8 cellular contexts compared by ENCODE assay signal in the genomic region with DNA sequence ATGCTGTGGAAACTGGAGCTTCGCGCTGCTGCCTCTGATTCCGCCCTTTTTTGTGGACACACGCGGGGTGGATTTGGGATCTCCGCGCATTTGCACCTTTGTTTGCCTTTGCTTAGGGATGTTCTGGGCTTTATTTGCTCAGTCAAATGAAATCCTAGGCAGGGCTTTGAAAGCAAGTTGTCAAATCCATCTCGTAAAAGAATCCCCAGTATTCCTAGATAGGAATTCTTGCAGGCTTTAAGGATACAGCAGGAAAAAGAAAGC. TPM values are rescaled to one million over a fixed set of nuclear protein-coding genes. Genes with fewer than 3 reads are reported as not detected.
DNase-seq lines count a peak whose midpoint lies in the region; ATAC-seq lines count a peak whose summit lies in the region.

No MANE protein-coding gene starts in this region.

- H3K27me3 Mint-ChIP-seq in central memory CD8-positive, alpha-beta T cell: no peaks in the 10 kb centered on the region

- H3K27me3 ChIP-seq in ACC112 (ENCODE audit: insufficient read depth, low read length) (no peaks in the 10 kb centered on the region), muscle layer of duodenum (ENCODE audit: low read depth, low read length) (no peaks in the 10 kb centered on the region)

- H3K4me1 Mint-ChIP-seq in central memory CD8-positive, alpha-beta T cell: peaks cover 64% of the 10 kb centered on the region

- intact Hi-C loops in posterior vena cava (cut with DNase I): no loop called here

- DNase-seq in Jurkat, Clone E6-1 (ENCODE audit: low read depth, low spot score): no peak
- no peak for DNase-seq in central memory CD8-positive, alpha-beta T cell (ENCODE audit: low spot score in 2 of 2)
- no peak for DNase-seq in stimulated activated CD8-positive, alpha-beta memory T cell treated with anti-CD3 and anti-CD28 coated beads, Interleukin-4, amount 100 ng/mL, for 48 hours
- DNase-seq in posterior vena cava (ENCODE audit: low spot score): no peak
- no peak for DNase-seq in CD1c-positive myeloid dendritic cell (ENCODE audit: extremely low spot score)
- no peak for DNase-seq in NCI-H2196 (lab: John Stamatoyannopoulos, UW; ENCODE audit: unreplicated experiment)

- H3K4me3 ChIP-seq in ACC112 (ENCODE audit: low read depth, low read length): peak overlapping the region; percentile 85
- peak overlapping the region; percentile 83 for H3K4me3 ChIP-seq in Jurkat, Clone E6-1 (ENCODE audit: low read length)
- peak overlapping the region; percentile 84 to 92 for H3K4me3 ChIP-seq in muscle layer of duodenum (ENCODE audit: low read depth in 1 of 2, low read length in 2 of 2)

- peaks cover 68% of the 10 kb centered on the region for H3K79me2 ChIP-seq in ACC112 (ENCODE audit: control insufficient read depth, insufficient read depth, low read length, unreplicated experiment)

- H3K9me3 ChIP-seq in muscle layer of duodenum (ENCODE audit: control insufficient read depth in 1 of 2, low read length in 2 of 2): no peaks in the 10 kb centered on the region

- H3K36me3 ChIP-seq in ACC112 (ENCODE audit: insufficient read depth, low read length) (no peaks in the 10 kb centered on the region), muscle layer of duodenum (ENCODE audit: control insufficient read depth in 1 of 2, insufficient read depth in 2 of 2, low read length in 2 of 2) (peaks cover 0 to 4% of the 10 kb centered on the region in 2 donors)

- H2AFZ ChIP-seq in ACC112 (ENCODE audit: low read length, unreplicated experiment): peak overlapping the region; percentile 83

- H3K27ac Mint-ChIP-seq in central memory CD8-positive, alpha-beta T cell (ENCODE audit: low read depth): peak overlapping the region; percentile 96

- no peaks in the 10 kb centered on the region for H3K9me3 Mint-ChIP-seq in central memory CD8-positive, alpha-beta T cell

- H3K4me3 Mint-ChIP-seq in central memory CD8-positive, alpha-beta T cell: peak overlapping the region; percentile 91

- H3K4me1 ChIP-seq in ACC112 (ENCODE audit: control insufficient read depth, insufficient read depth, low read length, unreplicated experiment): peaks cover 18% of the 10 kb centered on the region
- peaks cover 10 to 18% of the 10 kb centered on the region in 2 donors for H3K4me1 ChIP-seq in muscle layer of duodenum (ENCODE audit: control insufficient read depth in 1 of 2, insufficient read depth in 2 of 2, low read length in 2 of 2)

- peak overlapping the region; percentile 92 for H3K27ac ChIP-seq in ACC112 (ENCODE audit: low read depth, low read length)
- H3K27ac ChIP-seq in muscle layer of duodenum (ENCODE audit: low read length): peak overlapping the region; percentile 99

- H3K36me3 Mint-ChIP-seq in central memory CD8-positive, alpha-beta T cell (ENCODE audit: insufficient read depth): peaks cover 19% of the 10 kb centered on the region

- ATAC-seq in central memory CD8-positive, alpha-beta T cell (replicated peaks; ENCODE audit: extremely low read depth, poor library complexity, severe bottlenecking): no peak

RNA-seq across cellular contexts. Expression of a gene that starts 0.4 kb away (rescaled TPM):
- polyA plus RNA-seq in Jurkat, Clone E6-1 (2012; ENCODE audit: insufficient read depth, insufficient read length): 59.2 TPM
- total RNA-seq in posterior vena cava: 10 to 100 TPM; 14.4 to 16.3 TPM

RNA-seq across cellular contexts. Expression of a gene that starts 1.1 kb away (rescaled TPM):
- 5.3 TPM for polyA plus RNA-seq in Jurkat, Clone E6-1 (2012; ENCODE audit: insufficient read depth, insufficient read length)
- total RNA-seq in posterior vena cava: 10 to 100 TPM; 25.3 to 33.8 TPM
